23 cellular contexts compared by ENCODE assay signal in the genomic region with DNA sequence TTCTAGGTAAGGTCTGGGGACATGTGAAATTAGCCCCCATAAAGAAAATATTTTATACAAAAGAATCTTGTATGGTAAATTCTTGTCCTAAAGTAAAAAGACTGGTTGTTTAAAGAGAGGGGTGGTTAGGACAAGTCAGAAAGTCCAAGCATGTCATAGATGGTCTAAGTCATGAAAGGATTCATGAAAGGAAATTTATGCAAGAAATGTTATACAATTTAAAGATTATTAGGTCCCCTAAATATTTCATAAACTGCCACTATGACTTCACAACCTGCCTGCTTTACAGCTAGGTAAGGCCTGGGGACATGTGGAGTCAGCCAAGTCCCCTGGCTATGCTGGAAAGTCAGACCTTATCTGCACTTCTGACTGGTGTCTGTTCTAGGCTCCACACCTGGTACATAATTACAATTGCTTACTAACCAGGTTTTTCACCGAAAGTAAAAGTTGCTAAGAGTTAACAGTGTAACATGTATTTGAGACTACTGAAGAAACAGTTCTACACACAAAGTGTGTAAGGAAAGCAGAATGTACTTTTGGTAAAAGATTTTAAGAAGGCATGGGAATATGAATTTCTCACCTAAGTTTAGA. TPM values are rescaled to one million over a fixed set of nuclear protein-coding genes. Genes with fewer than 3 reads are reported as not detected.
DNase-seq lines count a peak whose midpoint lies in the region; ATAC-seq and TF ChIP-seq lines count a peak whose summit lies in the region.
"Had no signal": no experiment of that assay in that cellular context is flagged by ENCODE, and none has a peak within 500 bp of the region (broad histone marks: within the 10 kb centered on the region; RNA-seq: fewer than 3 reads in every experiment).

No MANE protein-coding gene starts in this region.

- intact Hi-C loops in ovary (cut with DNase I), result loop anchor here in 1 of 4 donors (2.0 kb wide), 1 partner anchor 26 kb away; no protein-coding TSS in a partner anchor

- H3K4me1 ChIP-seq in GM23338 (ENCODE audit: insufficient read depth) (peaks cover 6% of the 10 kb centered on the region), ovary (ENCODE audit: insufficient read depth) (peaks cover 12% of the 10 kb centered on the region)

- H3K27me3 Mint-ChIP-seq in T-helper 1 cell treated with Interleukin-12 subunit alpha and Interleukin-12 subunit beta and Interleukin-4 antibody, amounts not matched to agents 30 μg/mL and 1 μg/mL, for 36 hours (ENCODE audit: low read depth), result no peaks in the 10 kb centered on the region
- peaks cover 3% of the 10 kb centered on the region for H3K27me3 Mint-ChIP-seq in GM23338 (ENCODE audit: insufficient read depth, low read depth, poor library complexity)
- H3K27me3 Mint-ChIP-seq: activated T-cell treated with anti-CD3 and anti-CD28 coated beads, Interleukin-2, amount 50 U/mL, for 24 hours; stimulated activated naive B cell treated with anti-CD40 and anti-IgM and Interleukin-4, amounts not matched to agents 10 μg/mL and 1 μg/mL and 100 μg/mL, for 72 hours had no signal

- no peaks in the 10 kb centered on the region for H3K9me3 ChIP-seq in ovary
- H3K9me3 ChIP-seq: psoas muscle had no signal

- H3K36me3 ChIP-seq in GM23338 (ENCODE audit: insufficient read depth), result peaks cover 33% of the 10 kb centered on the region
- no peaks in the 10 kb centered on the region for H3K36me3 ChIP-seq in brain microvascular endothelial cell (replicated peaks)
- H3K36me3 ChIP-seq in ovary, result no peaks in the 10 kb centered on the region

- peaks cover 55% of the 10 kb centered on the region for H3K36me3 Mint-ChIP-seq in T-helper 1 cell treated with Interleukin-12 subunit alpha and Interleukin-12 subunit beta and Interleukin-4 antibody, amounts not matched to agents 30 μg/mL and 1 μg/mL, for 36 hours (ENCODE audit: low read depth)
- H3K36me3 Mint-ChIP-seq in GM23338 (ENCODE audit: low read depth), result peaks cover 85% of the 10 kb centered on the region

- 97 to 100% (median 99%) methylated on average over 1 of the region's 1 CpG for WGBS in ovary, 3 donors

- H3F3A ChIP-seq in GM23338 (replicated peaks; ENCODE audit: low read depth), result no peaks in the 10 kb centered on the region

- 0 out of 2 replicates have a peak, but pooled peaks cover 6% of the 10 kb centered on the region for H3K9me2 ChIP-seq in GM23338 (ENCODE audit: insufficient read depth)

- in situ Hi-C loops in brain microvascular endothelial cell (cut with HindIII; ENCODE audit: low pct_ligation_motif_present, low sequenced_read_pairs), result no loop called here

- no peak overlapping the region for H3K4me3 ChIP-seq in GM23338
- no peak overlapping the region for H3K4me3 ChIP-seq in fibroblast of mammary gland (ENCODE audit: control insufficient read depth, low read depth, low read length)
- H3K4me3 ChIP-seq in brain microvascular endothelial cell (ENCODE audit: low read depth, low read length), result no peak overlapping the region
- H3K4me3 ChIP-seq in ovary, result no peak overlapping the region
- H3K4me3 ChIP-seq: psoas muscle, skin epidermis had no signal

- H3K27me3 ChIP-seq in GM23338 (ENCODE audit: insufficient read depth), result no peaks in the 10 kb centered on the region
- H3K27me3 ChIP-seq in brain microvascular endothelial cell (replicated peaks), result no peaks in the 10 kb centered on the region
- H3K27me3 ChIP-seq in ovary, result no peaks in the 10 kb centered on the region

- H3K9me3 Mint-ChIP-seq in T-helper 1 cell treated with Interleukin-12 subunit alpha and Interleukin-12 subunit beta and Interleukin-4 antibody, amounts not matched to agents 30 μg/mL and 1 μg/mL, for 36 hours, result peaks cover 44% of the 10 kb centered on the region
- peaks cover 74% of the 10 kb centered on the region for H3K9me3 Mint-ChIP-seq in GM23338

- no peak for ATAC-seq in GM23338
- ATAC-seq: activated CD8-positive, alpha-beta T cell treated with anti-CD3 and anti-CD28 coated beads, Interleukin-2, amount 10 ng/mL, durations not matched to agents 7 days and 5 days; psoas muscle; SK-N-SH treated with all-trans-retinoic acid at 6 μM for 48 hours; stimulated activated naive B cell treated with anti-CD40 and anti-IgM and Interleukin-4, amounts not matched to agents 10 μg/mL and 1 μg/mL and 100 μg/mL, for 72 hours had no signal

- TF ChIP-seq POLR2A in ovary (IDR thresholded peaks at IDR 0.05), result no peak

- H4K20me1 ChIP-seq in GM23338 (replicated peaks; ENCODE audit: insufficient read depth), result peaks cover 8% of the 10 kb centered on the region

- H2AFZ ChIP-seq in GM23338, result no peak overlapping the region

- H3K27ac ChIP-seq in GM23338 (ENCODE audit: low read depth), result no peak overlapping the region
- H3K27ac ChIP-seq in brain microvascular endothelial cell, result no peak overlapping the region
- no peak overlapping the region for H3K27ac ChIP-seq in ovary
- H3K27ac ChIP-seq: C4-2B, psoas muscle, skin epidermis had no signal

- H3K4me2 ChIP-seq in GM23338, result no peak overlapping the region

- DNase-seq in T-helper 1 cell (no peak), GM23338 (ENCODE audit: low spot score) (peak; percentile 66), OCI-M1 (lab: John Stamatoyannopoulos, UW) (peak; percentile 26), fibroblast of mammary gland (ENCODE audit: low read depth) (peak; percentile 20), HK-2 (ENCODE audit: unreplicated experiment) (no peak), brain microvascular endothelial cell (no peak), ovary (no peak)
- DNase-seq: activated CD8-positive, alpha-beta T cell treated with anti-CD3 and anti-CD28 coated beads, Interleukin-2, amount 10 ng/mL, durations not matched to agents 7 days and 5 days; activated naive CD4-positive, alpha-beta T cell treated with anti-CD3 and anti-CD28 coated beads, Interleukin-2, amount 50 U/mL, for 16 hours; activated T-cell treated with anti-CD3 and anti-CD28 coated beads, Interleukin-2, amount 50 U/mL, for 24 hours; GF-D8; GOT3; Kasumi-1; NCI-H1436; psoas muscle; stimulated activated CD4-positive, alpha-beta T cell treated with anti-CD3 and anti-CD28 coated beads, Interleukin-2, amount 100 ng/mL, for 24 hours; stimulated activated naive B cell treated with anti-CD40 and anti-IgM and Interleukin-4, amounts not matched to agents 10 μg/mL and 1 μg/mL and 100 μg/mL, for 72 hours; T-helper 9 cell had no signal

- peak overlapping the region; percentile 15 for H3K27ac Mint-ChIP-seq in T-helper 1 cell treated with Interleukin-12 subunit alpha and Interleukin-12 subunit beta and Interleukin-4 antibody, amounts not matched to agents 30 μg/mL and 1 μg/mL, for 36 hours
- H3K27ac Mint-ChIP-seq in GM23338, result no peak overlapping the region
- H3K27ac Mint-ChIP-seq: activated CD8-positive, alpha-beta T cell treated with anti-CD3 and anti-CD28 coated beads, Interleukin-2, amount 10 ng/mL, durations not matched to agents 7 days and 5 days; activated T-cell treated with anti-CD3 and anti-CD28 coated beads, Interleukin-2, amount 50 U/mL, for 24 hours; stimulated activated naive B cell treated with anti-CD40 and anti-IgM and Interleukin-4, amounts not matched to agents 10 μg/mL and 1 μg/mL and 100 μg/mL, for 72 hours had no signal

- peaks cover 41% of the 10 kb centered on the region for H3K4me1 Mint-ChIP-seq in T-helper 1 cell treated with Interleukin-12 subunit alpha and Interleukin-12 subunit beta and Interleukin-4 antibody, amounts not matched to agents 30 μg/mL and 1 μg/mL, for 36 hours (ENCODE audit: low read depth)
- peaks cover 11% of the 10 kb centered on the region for H3K4me1 Mint-ChIP-seq in GM23338
- H3K4me1 Mint-ChIP-seq: neural crest cell had no signal

- TF ChIP-seq EP300 in ovary (IDR thresholded peaks at IDR 0.05), result no peak

- no peak for TF ChIP-seq CTCF in GM23338 (conservative IDR thresholded peaks at IDR 0.05; ENCODE audit: low read depth in 2 of 2)
- no peak for TF ChIP-seq CTCF in fibroblast of mammary gland (conservative IDR thresholded peaks at IDR 0.05; ENCODE audit: control insufficient read depth, insufficient read depth, low read depth, low read length)
- TF ChIP-seq CTCF in brain microvascular endothelial cell (IDR thresholded peaks at IDR 0.05; ENCODE audit: low read depth, low read length, missing control alignments), result no peak
- TF ChIP-seq CTCF in ovary (IDR thresholded peaks at IDR 0.05), result no peak

- no peak overlapping the region for H3K4me3 Mint-ChIP-seq in T-helper 1 cell treated with Interleukin-12 subunit alpha and Interleukin-12 subunit beta and Interleukin-4 antibody, amounts not matched to agents 30 μg/mL and 1 μg/mL, for 36 hours
- H3K4me3 Mint-ChIP-seq in GM23338, result no peak overlapping the region
- H3K4me3 Mint-ChIP-seq: activated CD8-positive, alpha-beta T cell treated with anti-CD3 and anti-CD28 coated beads, Interleukin-2, amount 10 ng/mL, durations not matched to agents 7 days and 5 days; activated T-cell treated with anti-CD3 and anti-CD28 coated beads, Interleukin-2, amount 50 U/mL, for 24 hours; neural crest cell; stimulated activated naive B cell treated with anti-CD40 and anti-IgM and Interleukin-4, amounts not matched to agents 10 μg/mL and 1 μg/mL and 100 μg/mL, for 72 hours had no signal

- peaks cover 100% of the 10 kb centered on the region for H3K79me2 ChIP-seq in GM23338 (replicated peaks; ENCODE audit: insufficient read depth)

TF ChIP-seq in GM23338, 12 proteins besides CTCF, POLR2A, EP300 and RAD21 (continues in another document):
- TF ChIP-seq REST (IDR thresholded peaks at IDR 0.05; ENCODE audit: unreplicated experiment), result no peak

RNA-seq across cellular contexts. Expression of gene N4BP1, which starts 17.0 kb away (rescaled TPM):
- total RNA-seq in GM23338 (2014; rRNA removed; shearing (Covaris generic)), result 25.7 and 27.3 TPM in 2 replicates
- polyA plus RNA-seq in GM23338 (2016; fragmentation: Nextera tagmentation; extraction: Ambion mirVana) (14.6 and 16.4 TPM in 2 replicates), ovary (10 to 100 TPM; 15.2 to 35.3 TPM)
- 10 to 100 TPM; 16.4 to 38.5 (median 30.0) TPM for total RNA-seq in ovary

Comparison
In these comparisons a context has a peak if more than half of its experiments do, and no peak if none do; other contexts are left out.
1. DNase-seq: peak in GM23338 (single experiment), OCI-M1 (single experiment) and fibroblast of mammary gland (single experiment); none in T-helper 1 cell (0 of 5), HK-2 (single experiment), brain microvascular endothelial cell (single experiment) and ovary (0 of 5).